Comparison of ENCODE assay signal across 8 cellular contexts in the genomic region with DNA sequence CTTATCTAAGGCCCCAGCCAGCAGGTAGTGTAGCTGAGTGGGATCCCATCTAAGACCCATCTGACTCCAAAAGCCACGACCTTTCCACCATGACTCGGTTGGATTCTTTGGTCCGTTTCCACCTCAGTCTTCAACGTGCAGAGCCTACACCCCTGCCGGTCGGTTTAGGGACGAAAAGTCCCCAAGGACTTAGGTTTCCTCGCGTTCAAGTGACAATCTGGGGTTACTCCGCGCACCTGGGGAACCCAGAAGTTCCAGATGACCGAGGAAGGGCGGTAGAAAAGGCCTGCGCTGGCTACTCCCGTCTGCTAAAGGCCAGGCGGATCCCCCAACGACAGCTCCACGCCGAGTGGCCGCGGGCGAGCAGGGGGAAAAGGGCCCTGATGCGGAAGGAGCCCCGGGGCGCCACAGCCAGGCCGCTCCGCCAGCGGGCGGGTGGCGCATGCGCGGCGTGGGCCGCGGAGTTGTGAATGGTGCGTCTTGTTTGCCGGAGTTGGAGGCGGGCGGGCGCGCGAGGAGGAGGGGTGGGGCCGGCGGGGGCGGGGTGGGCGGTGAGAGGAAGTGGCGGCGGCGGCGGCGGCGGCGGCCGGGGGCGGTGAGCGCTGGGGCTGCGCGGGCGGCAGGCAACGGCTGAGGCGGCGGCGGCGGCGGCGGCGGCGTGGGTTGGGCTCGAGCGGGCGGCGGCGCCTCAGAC. TPM values are rescaled to one million over a fixed set of nuclear protein-coding genes. Genes with fewer than 3 reads are reported as not detected.
DNase-seq lines count a peak whose midpoint lies in the region; ATAC-seq, FAIRE-seq and TF ChIP-seq lines count a peak whose summit lies in the region.

A gene (plus strand): TSS at position 595 of the 694 bp plus-strand sequence. CDS start 259 bp downstream, outside the sequence.

- peaks cover 8% of the 10 kb centered on the region; the same call in 1 of the 2 replicates for H3K36me3 Mint-ChIP-seq in WTC11
- H3K36me3 Mint-ChIP-seq in immature natural killer cell: no peaks in the 10 kb centered on the region

- H3K36me3 ChIP-seq in bronchial epithelial cell (ENCODE audit: control insufficient read depth, insufficient read depth, low read length): no peaks in the 10 kb centered on the region

- H3K27me3 ChIP-seq in bronchial epithelial cell (ENCODE audit: control insufficient read depth, insufficient read depth, low read length): no peaks in the 10 kb centered on the region

- POLR2A ChIA-PET in WTC11 (lab: Charles Lee): no interaction called here

- peak; percentile 75 for ATAC-seq in GM18867 (IDR thresholded peaks at IDR 0.05; ENCODE audit: unreplicated experiment)
- ATAC-seq in HG03103 (IDR thresholded peaks at IDR 0.05; ENCODE audit: low read depth, unreplicated experiment): peak; percentile 75
- peak; percentile 83 for ATAC-seq in WTC11

- H3K9me3 Mint-ChIP-seq in WTC11 (no peaks in the 10 kb centered on the region), immature natural killer cell (no peaks in the 10 kb centered on the region)

- H3K27ac Mint-ChIP-seq in WTC11 (no peak within 1 kb of the TSS), immature natural killer cell (peak within 1 kb of the TSS; percentile 89 to 97 (median 94))

- in situ Hi-C loops in ACHN (cut with HindIII; ENCODE audit: low pct_ligation_motif_present, low pct_unique_long_range_greater_than_20kb, low sequenced_read_pairs): no loop called here

- peak within 1 kb of the TSS; percentile 80 for H3K4me3 ChIP-seq in bronchial epithelial cell (ENCODE audit: low read depth, low read length)

- H3K4me1 Mint-ChIP-seq in WTC11: peaks cover 16% of the 10 kb centered on the region; the same call in 1 of the 2 replicates
- peaks cover 37 to 44% of the 10 kb centered on the region in 2 donors for H3K4me1 Mint-ChIP-seq in immature natural killer cell

- DNase-seq in ACHN: peak; percentile 95
- peak; percentile 81 for DNase-seq in NCI-H226
- peak; percentile 78 for DNase-seq in WTC11 (ENCODE audit: low spot score)
- DNase-seq in bronchial epithelial cell (ENCODE audit: low read depth): peak; percentile 64
- peak; percentile 95 to 97 (median 97) for DNase-seq in immature natural killer cell
- peak; percentile 65 for DNase-seq in smooth muscle cell of the brain vasculature (ENCODE audit: low read depth, low spot score)

- H3K4me3 Mint-ChIP-seq in WTC11: peak within 1 kb of the TSS; percentile 84
- H3K4me3 Mint-ChIP-seq in immature natural killer cell: peak within 1 kb of the TSS; percentile 88 to 93 (median 90)

- no peak for FAIRE-seq in bronchial epithelial cell (lab: Jason Lieb, UNC)

- TF ChIP-seq CTCF in WTC11 (IDR thresholded peaks at IDR 0.05): no peak
- TF ChIP-seq CTCF in bronchial epithelial cell (IDR thresholded peaks at IDR 0.05; ENCODE audit: insufficient read depth, low read length, severe bottlenecking): no peak

- CTCF ChIA-PET in WTC11 (lab: Charles Lee): interaction anchor here (0.6 to 5.1 kb wide), 9 partner anchors 12 to 172 kb away, joined by 3 to 51 read pairs (median 6); a partner anchor contains a TSS

- peaks cover 10% of the 10 kb centered on the region for H3K27me3 Mint-ChIP-seq in WTC11 (ENCODE audit: low read depth)
- peaks cover 2 to 17% (median 6%) of the 10 kb centered on the region in 3 donors for H3K27me3 Mint-ChIP-seq in immature natural killer cell (ENCODE audit: low read depth in 3 of 3)

TF ChIP-seq in WTC11, 78 proteins besides CTCF, POLR2A, EP300 and RAD21 (continues in another document):
- TF ChIP-seq SP1 (CRISPR knock-in tag; conservative IDR thresholded peaks at IDR 0.05) (peak; percentile 36; the same call in 1 of the 2 replicates), NR3C1 (CRISPR knock-in tag; conservative IDR thresholded peaks at IDR 0.05; ENCODE audit: low read depth) (no peak), NFATC4 (CRISPR knock-in tag; IDR thresholded peaks at IDR 0.05) (no peak), PRRX2 (CRISPR knock-in tag; IDR thresholded peaks at IDR 0.05) (no peak), ZNF317 (CRISPR knock-in tag; IDR thresholded peaks at IDR 0.05; ENCODE audit: borderline replicate concordance, low read depth) (no peak), TCF7 (CRISPR knock-in tag; IDR thresholded peaks at IDR 0.05; ENCODE audit: low read depth) (no peak), ESRRA (CRISPR knock-in tag; IDR thresholded peaks at IDR 0.05; ENCODE audit: borderline replicate concordance) (peak; percentile 17; the same call in 1 of the 2 replicates), KAT7 (CRISPR knock-in tag; IDR thresholded peaks at IDR 0.05; ENCODE audit: borderline replicate concordance) (0 out of 2 replicates have a peak, but pooled peaks have one; percentile 38), FOXP1 (CRISPR knock-in tag; IDR thresholded peaks at IDR 0.05; ENCODE audit: borderline replicate concordance) (peak; percentile 18; the same call in 1 of the 2 replicates), GABPB1 (CRISPR knock-in tag; IDR thresholded peaks at IDR 0.05) (peak; percentile 79), RELA (CRISPR knock-in tag; IDR thresholded peaks at IDR 0.05; ENCODE audit: borderline replicate concordance) (0 out of 2 replicates have a peak, but pooled peaks have one; percentile 36), CREM (CRISPR knock-in tag; IDR thresholded peaks at IDR 0.05) (0 out of 2 replicates have a peak, but pooled peaks have one; percentile 12), ETV6 (CRISPR knock-in tag; IDR thresholded peaks at IDR 0.05) (peak; percentile 53), JAZF1 (CRISPR knock-in tag; IDR thresholded peaks at IDR 0.05) (no peak)
- TF ChIP-seq, protein P1, sequence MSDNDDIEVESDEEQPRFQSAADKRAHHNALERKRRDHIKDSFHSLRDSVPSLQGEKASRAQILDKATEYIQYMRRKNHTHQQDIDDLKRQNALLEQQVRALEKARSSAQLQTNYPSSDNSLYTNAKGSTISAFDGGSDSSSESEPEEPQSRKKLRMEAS (CRISPR knock-in tag; IDR thresholded peaks at IDR 0.05): peak; percentile 67; the same call in 1 of the 2 replicates
- TF ChIP-seq, protein P2, sequence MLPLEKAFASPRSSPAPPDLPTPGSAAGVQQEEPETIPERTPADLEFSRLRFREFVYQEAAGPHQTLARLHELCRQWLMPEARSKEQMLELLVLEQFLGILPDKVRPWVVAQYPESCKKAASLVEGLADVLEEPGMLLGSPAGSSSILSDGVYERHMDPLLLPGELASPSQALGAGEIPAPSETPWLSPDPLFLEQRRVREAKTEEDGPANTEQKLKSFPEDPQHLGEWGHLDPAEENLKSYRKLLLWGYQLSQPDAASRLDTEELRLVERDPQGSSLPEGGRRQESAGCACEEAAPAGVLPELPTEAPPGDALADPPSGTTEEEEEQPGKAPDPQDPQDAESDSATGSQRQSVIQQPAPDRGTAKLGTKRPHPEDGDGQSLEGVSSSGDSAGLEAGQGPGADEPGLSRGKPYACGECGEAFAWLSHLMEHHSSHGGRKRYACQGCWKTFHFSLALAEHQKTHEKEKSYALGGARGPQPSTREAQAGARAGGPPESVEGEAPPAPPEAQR (CRISPR knock-in tag; IDR thresholded peaks at IDR 0.05): no peak
- TF ChIP-seq, protein P3, sequence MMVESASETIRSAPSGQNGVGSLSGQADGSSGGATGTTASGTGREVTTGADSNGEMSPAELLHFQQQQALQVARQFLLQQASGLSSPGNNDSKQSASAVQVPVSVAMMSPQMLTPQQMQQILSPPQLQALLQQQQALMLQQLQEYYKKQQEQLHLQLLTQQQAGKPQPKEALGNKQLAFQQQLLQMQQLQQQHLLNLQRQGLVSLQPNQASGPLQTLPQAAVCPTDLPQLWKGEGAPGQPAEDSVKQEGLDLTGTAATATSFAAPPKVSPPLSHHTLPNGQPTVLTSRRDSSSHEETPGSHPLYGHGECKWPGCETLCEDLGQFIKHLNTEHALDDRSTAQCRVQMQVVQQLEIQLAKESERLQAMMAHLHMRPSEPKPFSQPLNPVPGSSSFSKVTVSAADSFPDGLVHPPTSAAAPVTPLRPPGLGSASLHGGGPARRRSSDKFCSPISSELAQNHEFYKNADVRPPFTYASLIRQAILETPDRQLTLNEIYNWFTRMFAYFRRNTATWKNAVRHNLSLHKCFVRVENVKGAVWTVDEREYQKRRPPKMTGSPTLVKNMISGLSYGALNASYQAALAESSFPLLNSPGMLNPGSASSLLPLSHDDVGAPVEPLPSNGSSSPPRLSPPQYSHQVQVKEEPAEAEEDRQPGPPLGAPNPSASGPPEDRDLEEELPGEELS (CRISPR knock-in tag; IDR thresholded peaks at IDR 0.05): peak; percentile 77; the same call in 1 of the 2 replicates
- TF ChIP-seq, protein P4, sequence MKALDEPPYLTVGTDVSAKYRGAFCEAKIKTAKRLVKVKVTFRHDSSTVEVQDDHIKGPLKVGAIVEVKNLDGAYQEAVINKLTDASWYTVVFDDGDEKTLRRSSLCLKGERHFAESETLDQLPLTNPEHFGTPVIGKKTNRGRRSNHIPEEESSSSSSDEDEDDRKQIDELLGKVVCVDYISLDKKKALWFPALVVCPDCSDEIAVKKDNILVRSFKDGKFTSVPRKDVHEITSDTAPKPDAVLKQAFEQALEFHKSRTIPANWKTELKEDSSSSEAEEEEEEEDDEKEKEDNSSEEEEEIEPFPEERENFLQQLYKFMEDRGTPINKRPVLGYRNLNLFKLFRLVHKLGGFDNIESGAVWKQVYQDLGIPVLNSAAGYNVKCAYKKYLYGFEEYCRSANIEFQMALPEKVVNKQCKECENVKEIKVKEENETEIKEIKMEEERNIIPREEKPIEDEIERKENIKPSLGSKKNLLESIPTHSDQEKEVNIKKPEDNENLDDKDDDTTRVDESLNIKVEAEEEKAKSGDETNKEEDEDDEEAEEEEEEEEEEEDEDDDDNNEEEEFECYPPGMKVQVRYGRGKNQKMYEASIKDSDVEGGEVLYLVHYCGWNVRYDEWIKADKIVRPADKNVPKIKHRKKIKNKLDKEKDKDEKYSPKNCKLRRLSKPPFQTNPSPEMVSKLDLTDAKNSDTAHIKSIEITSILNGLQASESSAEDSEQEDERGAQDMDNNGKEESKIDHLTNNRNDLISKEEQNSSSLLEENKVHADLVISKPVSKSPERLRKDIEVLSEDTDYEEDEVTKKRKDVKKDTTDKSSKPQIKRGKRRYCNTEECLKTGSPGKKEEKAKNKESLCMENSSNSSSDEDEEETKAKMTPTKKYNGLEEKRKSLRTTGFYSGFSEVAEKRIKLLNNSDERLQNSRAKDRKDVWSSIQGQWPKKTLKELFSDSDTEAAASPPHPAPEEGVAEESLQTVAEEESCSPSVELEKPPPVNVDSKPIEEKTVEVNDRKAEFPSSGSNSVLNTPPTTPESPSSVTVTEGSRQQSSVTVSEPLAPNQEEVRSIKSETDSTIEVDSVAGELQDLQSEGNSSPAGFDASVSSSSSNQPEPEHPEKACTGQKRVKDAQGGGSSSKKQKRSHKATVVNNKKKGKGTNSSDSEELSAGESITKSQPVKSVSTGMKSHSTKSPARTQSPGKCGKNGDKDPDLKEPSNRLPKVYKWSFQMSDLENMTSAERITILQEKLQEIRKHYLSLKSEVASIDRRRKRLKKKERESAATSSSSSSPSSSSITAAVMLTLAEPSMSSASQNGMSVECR (CRISPR knock-in tag; IDR thresholded peaks at IDR 0.05; ENCODE audit: borderline replicate concordance): peak; percentile 23; the same call in 1 of the 2 replicates

RNA-seq across cellular contexts. Expression of the gene that starts here (rescaled TPM):
- total RNA-seq in WTC11 (2021) (36.9 to 40.9 TPM (median 37.1 TPM) in 3 replicates), bronchial epithelial cell (101 and 121 TPM in 2 replicates)
- polyA plus RNA-seq in immature natural killer cell: 100 to 1,000 TPM in 1 of 3 donors, 10 to 100 TPM in 2; 93.5 to 118 (median 95.2) TPM

Comparison
In these comparisons a context has a peak if more than half of its experiments do, and no peak if none do; other contexts are left out.
1. Peak in every context shown above with its lines: DNase-seq, ATAC-seq and H3K4me3 ChIP-seq.